ENCODE assay signal across 11 cellular contexts in genomic region chr7:7861211-7861633, GRCh38.
DNase-seq lines count a peak whose midpoint lies in the region; ATAC-seq and TF ChIP-seq lines count a peak whose summit lies in the region.
"Had no signal": no experiment of that assay in that cellular context is flagged by ENCODE, and none has a peak within 500 bp of the region (broad histone marks: within the 10 kb centered on the region; RNA-seq: fewer than 3 reads in every experiment).

No MANE protein-coding gene starts in this region.

- H3K36me3 Mint-ChIP-seq in activated T-helper 17 cell treated with anti-CD3 and anti-CD28 coated beads, Interleukin-2, amount 50 U/mL, for 72 hours (ENCODE audit: low read depth), result peaks cover under 1% of the 10 kb centered on the region

- peak; percentile 81 for DNase-seq in Daoy (ENCODE audit: low read depth)
- DNase-seq in NCI-H1105 treated with DMSO at 0.1 percent for 48 hours (lab: John Stamatoyannopoulos, UW), result peak; percentile 97
- no peak for DNase-seq in lung (ENCODE audit: low spot score)
- no peak for DNase-seq in AML-193 (lab: John Stamatoyannopoulos, UW)
- no peak for DNase-seq in ascending aorta (ENCODE audit: low spot score in 2 of 2)

- no peak overlapping the region for H3K27ac Mint-ChIP-seq in activated T-helper 17 cell treated with anti-CD3 and anti-CD28 coated beads, Interleukin-2, amount 50 U/mL, for 72 hours
- H3K27ac Mint-ChIP-seq: natural killer cell treated with Interleukin-12 subunit alpha and Interleukin-12 subunit beta and Interleukin-15 and Interleukin-18, amount 100 ng/mL, for 72 hours; T-helper 2 cell treated with Interferon-gamma antibody and Interleukin-4, amounts not matched to agents 5 μg/mL and 100 μg/mL, for 36 hours had no signal

- H3K27me3 Mint-ChIP-seq in activated T-helper 17 cell treated with anti-CD3 and anti-CD28 coated beads, Interleukin-2, amount 50 U/mL, for 72 hours, result no peaks in the 10 kb centered on the region
- H3K27me3 Mint-ChIP-seq: natural killer cell treated with Interleukin-12 subunit alpha and Interleukin-12 subunit beta and Interleukin-15 and Interleukin-18, amount 100 ng/mL, for 72 hours had no signal

- no peaks in the 10 kb centered on the region for H3K9me3 ChIP-seq in lung (ENCODE audit: control insufficient read depth in 2 of 2, insufficient read depth in 1 of 2, low read length in 1 of 2)
- H3K9me3 ChIP-seq in ascending aorta, result no peaks in the 10 kb centered on the region

- H3K4me1 ChIP-seq in lung (ENCODE audit: control insufficient read depth in 2 of 2, insufficient read depth in 2 of 2, low read length in 2 of 2) (peaks cover 0 to 6% of the 10 kb centered on the region in 2 donors), ascending aorta (no peaks in the 10 kb centered on the region)

- H3K4me3 ChIP-seq in lung (no peak overlapping the region), ascending aorta (no peak overlapping the region)
- H3K4me3 ChIP-seq: cardiac muscle cell had no signal

- ATAC-seq in activated T-helper 17 cell treated with anti-CD3 and anti-CD28 coated beads, Interleukin-2, amount 50 U/mL, for 72 hours (replicated peaks), result peak; percentile 96
- peak; percentile 76 for ATAC-seq in lung (ENCODE audit: insufficient read depth, low FRiP score)
- ATAC-seq in HG03432 (IDR thresholded peaks at IDR 0.05; ENCODE audit: unreplicated experiment), result no peak
- no peak for ATAC-seq in HG03439 (IDR thresholded peaks at IDR 0.05; ENCODE audit: unreplicated experiment)

- TF ChIP-seq CTCF in lung (IDR thresholded peaks at IDR 0.05; ENCODE audit: control extremely low read depth, extremely low read depth), result no peak
- no peak for TF ChIP-seq CTCF in ascending aorta (IDR thresholded peaks at IDR 0.05)

- no peak overlapping the region for H3K4me3 Mint-ChIP-seq in activated T-helper 17 cell treated with anti-CD3 and anti-CD28 coated beads, Interleukin-2, amount 50 U/mL, for 72 hours
- H3K4me3 Mint-ChIP-seq: natural killer cell treated with Interleukin-12 subunit alpha and Interleukin-12 subunit beta and Interleukin-15 and Interleukin-18, amount 100 ng/mL, for 72 hours; T-helper 2 cell treated with Interferon-gamma antibody and Interleukin-4, amounts not matched to agents 5 μg/mL and 100 μg/mL, for 36 hours had no signal

- intact Hi-C loops in ascending aorta (cut with DNase I), result no loop called here

- H3K36me3 ChIP-seq in lung (ENCODE audit: control insufficient read depth in 2 of 2, insufficient read depth in 2 of 2, low read length in 2 of 2) (no peaks in the 10 kb centered on the region), ascending aorta (no peaks in the 10 kb centered on the region)
- H3K36me3 ChIP-seq: cardiac muscle cell had no signal

- WGBS in lung, 2 donors, result 52 to 84% methylated on average over 1 of the region's 1 CpG

- peaks cover 11% of the 10 kb centered on the region for H3K4me1 Mint-ChIP-seq in activated T-helper 17 cell treated with anti-CD3 and anti-CD28 coated beads, Interleukin-2, amount 50 U/mL, for 72 hours

- H3K9me3 Mint-ChIP-seq in activated T-helper 17 cell treated with anti-CD3 and anti-CD28 coated beads, Interleukin-2, amount 50 U/mL, for 72 hours, result no peaks in the 10 kb centered on the region

- H3K27ac ChIP-seq in lung (ENCODE audit: low read depth in 1 of 2, low read length in 1 of 2), result no peak overlapping the region
- H3K27ac ChIP-seq in ascending aorta, result no peak overlapping the region
- H3K27ac ChIP-seq: cardiac muscle cell had no signal

- H3K27me3 ChIP-seq in lung (ENCODE audit: control insufficient read depth, insufficient read depth) (no peaks in the 10 kb centered on the region), ascending aorta (no peaks in the 10 kb centered on the region)
- H3K27me3 ChIP-seq: cardiac muscle cell had no signal

Comparison
In these comparisons a context has a peak if more than half of its experiments do, and no peak if none do; other contexts are left out.
1. DNase-seq: peak in Daoy (single experiment) and NCI-H1105 treated with DMSO at 0.1 percent for 48 hours (single experiment); none in lung (single experiment), AML-193 (0 of 2) and ascending aorta (0 of 2).
2. ATAC-seq: peak in activated T-helper 17 cell treated with anti-CD3 and anti-CD28 coated beads, Interleukin-2, amount 50 U/mL, for 72 hours (single experiment) and lung (single experiment); none in HG03432 (single experiment) and HG03439 (single experiment).